ENCODE assay signal across 7 cellular contexts in genomic region chr1:200415693-200416593, GRCh38. TPM values are rescaled to one million over a fixed set of nuclear protein-coding genes. Genes with fewer than 3 reads are reported as not detected.
DNase-seq lines count a peak whose midpoint lies in the region; ATAC-seq and TF ChIP-seq lines count a peak whose summit lies in the region.

No MANE protein-coding gene starts in this region.

- H3K27ac ChIP-seq in liver (ENCODE audit: low read depth in 1 of 2, low read length in 2 of 2): peak overlapping the region; percentile 81 to 88

- no peak overlapping the region for H3K4me3 Mint-ChIP-seq in immature natural killer cell

- 8% methylated on average over 2 of the region's 2 CpGs for WGBS in liver

- no peak for TF ChIP-seq CTCF in liver (IDR thresholded peaks at IDR 0.05; ENCODE audit: low read depth, low read length, missing input control)

- H3K27ac Mint-ChIP-seq in immature natural killer cell: no peak overlapping the region

- H3K27me3 ChIP-seq in adipocyte (replicated peaks; ENCODE audit: control insufficient read depth, insufficient read depth, low read length): no peaks in the 10 kb centered on the region
- no peaks in the 10 kb centered on the region for H3K27me3 ChIP-seq in liver (ENCODE audit: control insufficient read depth in 4 of 4, insufficient read depth in 4 of 4, low read length in 3 of 4)

- peaks cover 31% of the 10 kb centered on the region for H3K4me1 ChIP-seq in adipocyte (ENCODE audit: control insufficient read depth, insufficient read depth, low read length)
- peaks cover 3 to 16% (median 8%) of the 10 kb centered on the region in 4 donors for H3K4me1 ChIP-seq in liver (ENCODE audit: control insufficient read depth in 4 of 4, insufficient read depth in 4 of 4, low read length in 3 of 4)

- H3K36me3 ChIP-seq in adipocyte (ENCODE audit: control insufficient read depth, insufficient read depth, low read length, severe bottlenecking): no peaks in the 10 kb centered on the region
- H3K36me3 ChIP-seq in liver (ENCODE audit: control insufficient read depth in 4 of 4, insufficient read depth in 3 of 4, low read depth in 1 of 4, low read length in 3 of 4): no peaks in the 10 kb centered on the region

- H3K9ac ChIP-seq in adipocyte (ENCODE audit: low read length) (peak overlapping the region; percentile 76), liver (ENCODE audit: low read depth in 1 of 2, low read length in 2 of 2) (peak overlapping the region; percentile 16 to 21)

- H3K27me3 Mint-ChIP-seq in immature natural killer cell (ENCODE audit: low read depth in 3 of 3): peaks cover 0 to 10% (median 1%) of the 10 kb centered on the region in 3 donors

- H3K36me3 Mint-ChIP-seq in immature natural killer cell: no peaks in the 10 kb centered on the region

- ATAC-seq in GM19324 (IDR thresholded peaks at IDR 0.05; ENCODE audit: low FRiP score, unreplicated experiment): peak; percentile 55
- peak; percentile 69 for ATAC-seq in HG03097 (IDR thresholded peaks at IDR 0.05; ENCODE audit: low FRiP score, unreplicated experiment)

- TF ChIP-seq RAD21 in liver (IDR thresholded peaks at IDR 0.05): peak in 1 of 2 donors; percentile 18

- no peaks in the 10 kb centered on the region for H3K9me3 ChIP-seq in adipocyte (ENCODE audit: control insufficient read depth, low read length)
- no peaks in the 10 kb centered on the region for H3K9me3 ChIP-seq in liver (ENCODE audit: control insufficient read depth in 4 of 4, low read length in 3 of 4)

- H3K4me3 ChIP-seq in adipocyte (ENCODE audit: low read length) (peak overlapping the region; percentile 70), liver (ENCODE audit: low read depth in 1 of 3, low read length in 3 of 3) (no peak overlapping the region)

- DNase-seq in adipocyte (ENCODE audit: low read depth) (peak; percentile 97), cerebellar nuclear complex (lab: John Stamatoyannopoulos, UW) (no peak), nucleus accumbens (lab: John Stamatoyannopoulos, UW) (no peak), immature natural killer cell (no peak)

- peaks cover 0 to under 1% of the 10 kb centered on the region in 2 donors for H3K4me1 Mint-ChIP-seq in immature natural killer cell

- no peaks in the 10 kb centered on the region for H3K9me3 Mint-ChIP-seq in immature natural killer cell

TF ChIP-seq in liver, 16 proteins besides CTCF, POLR2A, EP300 and RAD21:
- TF ChIP-seq RXRA (IDR thresholded peaks at IDR 0.05) (peak in 1 of 2 donors; percentile 27), TAF1 (conservative IDR thresholded peaks at IDR 0.05) (no peak), HNF4A (conservative IDR thresholded peaks at IDR 0.05) (peak; percentile 17 to 37), YY1 (IDR thresholded peaks at IDR 0.05) (no peak), REST (IDR thresholded peaks at IDR 0.05) (no peak), JUND (IDR thresholded peaks at IDR 0.05) (peak; percentile 83 to 84), SP1 (IDR thresholded peaks at IDR 0.05) (no peak)

RNA-seq across cellular contexts. Expression of gene ZNF281, which starts 6.1 kb away (rescaled TPM):
- total RNA-seq in liver: 10 to 100 TPM; 14.6 to 18.4 TPM
- polyA plus RNA-seq in liver (10 to 100 TPM in 1 of 2 donors, 1 to 10 TPM in 1; 4.9 to 11.6 TPM), immature natural killer cell (10 to 100 TPM; 15.3 to 33.3 (median 27.3) TPM)
